In genomic region chr7:105876964-105877601, GRCh38 we compare ENCODE assay signal across 8 cellular contexts. TPM values are rescaled to one million over a fixed set of nuclear protein-coding genes. Genes with fewer than 3 reads are reported as not detected.
A peak's percentile ranks its signal among the peaks of the same experiment; 100 is the strongest.
DNase-seq lines count a peak whose midpoint lies in the region; ATAC-seq and TF ChIP-seq lines count a peak whose summit lies in the region.

No MANE protein-coding gene starts in this region.

- peak; percentile 14 to 45 (median 22) for ATAC-seq in heart left ventricle

- H3K9me3 ChIP-seq in heart left ventricle = no peaks in the 10 kb centered on the region
- no peaks in the 10 kb centered on the region for H3K9me3 ChIP-seq in ovary

- peak overlapping the region; percentile 66 to 90 (median 82) for H3K4me3 ChIP-seq in heart left ventricle
- peak overlapping the region; percentile 88 for H3K4me3 ChIP-seq in ovary

- intact Hi-C loops in heart left ventricle (cut with DNase I) (loop anchor here (2.0 to 10.0 kb wide), 15 partner anchors 72 to 405 kb away; partner anchors contain the start of gene NAMPT (in 1 of the 10)), ovary (cut with DNase I) (loop anchor here in 1 of 4 donors (5.0 to 10.0 kb wide), 3 partner anchors 112 to 222 kb away; no protein-coding TSS in a partner anchor)

- 1 to 2% (median 1%) methylated on average over 16 to 42 of the region's 42 CpGs for WGBS in heart left ventricle, 4 donors
- WGBS in ovary, 3 donors = 1% methylated on average over 40 to 42 of the region's 42 CpGs

- no peak for TF ChIP-seq POLR2A in heart left ventricle (IDR thresholded peaks at IDR 0.05)
- no peak for TF ChIP-seq POLR2A in ovary (IDR thresholded peaks at IDR 0.05)

- TF ChIP-seq CTCF in heart left ventricle (IDR thresholded peaks at IDR 0.05) = peak in 1 of 12 donors; percentile 10
- TF ChIP-seq CTCF in ovary (IDR thresholded peaks at IDR 0.05) = no peak

- peaks cover 0 to 3% (median 0%) of the 10 kb centered on the region in 9 donors for H3K27me3 ChIP-seq in heart left ventricle
- H3K27me3 ChIP-seq in ovary = no peaks in the 10 kb centered on the region

- H3K4me1 ChIP-seq in heart left ventricle (peaks cover 0 to 34% (median 10%) of the 10 kb centered on the region in 12 donors), ovary (ENCODE audit: insufficient read depth) (peaks cover 8% of the 10 kb centered on the region)

- DNase-seq in NCI-H2196 (lab: John Stamatoyannopoulos, UW; ENCODE audit: unreplicated experiment) (peak; percentile 45), NCI-H2196 treated with DMSO at 0.1 percent for 48 hours (lab: John Stamatoyannopoulos, UW; ENCODE audit: unreplicated experiment) (no peak), NCI-H1694 (lab: John Stamatoyannopoulos, UW) (peak; percentile 50), heart left ventricle (peak in 4 of 5 donors; percentile 27 to 65 (median 42)), ovary (peak; percentile 39 to 69 (median 49)), CD1c-positive myeloid dendritic cell (ENCODE audit: extremely low spot score) (no peak)
- peak; percentile 18 for DNase-seq in activated naive CD4-positive, alpha-beta T cell treated with anti-CD3 and anti-CD28 coated beads, Interleukin-2, amount 50 U/mL, for 16 hours
- DNase-seq in activated CD4-positive, CD25-positive, alpha-beta regulatory T cell (lab: John Stamatoyannopoulos, UW) = no peak

- TF ChIP-seq EP300 in ovary (IDR thresholded peaks at IDR 0.05) = no peak

- H3K36me3 ChIP-seq in heart left ventricle = peaks cover 0 to 6% (median 3%) of the 10 kb centered on the region in 9 donors
- H3K36me3 ChIP-seq in ovary = no peaks in the 10 kb centered on the region

- H3K27ac ChIP-seq in heart left ventricle (peak overlapping the region in 10 of 12 donors; percentile 8 to 79 (median 46)), ovary (no peak overlapping the region)

RNA-seq across cellular contexts. Expression of gene ATXN7L1, which starts 0.7 kb away (rescaled TPM):
- total RNA-seq in heart left ventricle = 10 to 100 TPM in 1 of 9 donors, 1 to 10 TPM in 8; 2.3 to 10.6 (median 5.6) TPM
- polyA plus RNA-seq in heart left ventricle = 1 to 10 TPM; 2.0 to 2.6 TPM
- 10 to 100 TPM in 4 of 7 donors, 1 to 10 TPM in 3; 5.6 to 17.6 (median 11.4) TPM for total RNA-seq in ovary
- 10 to 100 TPM in 1 of 2 donors, 1 to 10 TPM in 1; 5.0 to 13.6 TPM for polyA plus RNA-seq in ovary

Comparison
In these comparisons a context has a peak if more than half of its experiments do, and no peak if none do; other contexts are left out.
1. DNase-seq: peak in NCI-H2196 (single experiment), NCI-H1694 (single experiment), activated naive CD4-positive, alpha-beta T cell treated with anti-CD3 and anti-CD28 coated beads, Interleukin-2, amount 50 U/mL, for 16 hours (single experiment), heart left ventricle (4 of 5) and ovary (5 of 5); none in NCI-H2196 treated with DMSO at 0.1 percent for 48 hours (single experiment), CD1c-positive myeloid dendritic cell (single experiment) and activated CD4-positive, CD25-positive, alpha-beta regulatory T cell (0 of 4).
2. H3K27ac ChIP-seq: peak in heart left ventricle (10 of 12); none in ovary (0 of 2).